In genomic region chr1:53540604-53541262, GRCh38 we compare ENCODE assay signal across 24 cellular contexts.
"Had no signal": no experiment of that assay in that cellular context is flagged by ENCODE, and none has a peak within 500 bp of the region (broad histone marks: within the 10 kb centered on the region; RNA-seq: fewer than 3 reads in every experiment).

No MANE protein-coding gene starts in this region.

- H3K4me3 Mint-ChIP-seq: activated CD4-positive, alpha-beta T cell treated with anti-CD3 and anti-CD28 coated beads, Interleukin-2, amount 10 ng/mL, durations not matched to agents 7 days and 5 days; activated CD8-positive, alpha-beta memory T cell treated with anti-CD3 and anti-CD28 coated beads, Interleukin-2, amount 10 ng/mL, durations not matched to agents 7 days and 5 days; activated CD8-positive, alpha-beta T cell treated with anti-CD3 and anti-CD28 coated beads for 36 hours; brain; endodermal cell; natural killer cell; stimulated activated naive B cell treated with anti-CD40 and anti-IgM and Interleukin-4, amounts not matched to agents 10 μg/mL and 1 μg/mL and 100 μg/mL, for 72 hours had no signal

- H3K4me1 ChIP-seq: heart right ventricle, parathyroid adenoma, uterus had no signal

- H3K9me3 ChIP-seq: gastroesophageal sphincter, heart right ventricle, transverse colon, uterus had no signal

- DNase-seq: activated CD4-positive, alpha-beta T cell treated with anti-CD3 and anti-CD28 coated beads, Interleukin-2, amount 10 ng/mL, durations not matched to agents 7 days and 5 days; activated CD8-positive, alpha-beta memory T cell treated with anti-CD3 and anti-CD28 coated beads, Interleukin-2, amount 10 ng/mL, durations not matched to agents 7 days and 5 days; activated CD8-positive, alpha-beta T cell treated with anti-CD3 and anti-CD28 coated beads for 36 hours; activated effector memory CD4-positive, alpha-beta T cell treated with anti-CD3 and anti-CD28 coated beads, Interleukin-2, amount 50 U/mL, for 16 hours; activated naive CD4-positive, alpha-beta T cell treated with anti-CD3 and anti-CD28 coated beads, Interleukin-2, amount 50 U/mL, for 16 hours; activated T-cell treated with anti-CD3 and anti-CD28 coated beads for 4 hours; anterior cingulate cortex; central memory CD4-positive, alpha-beta T cell; endodermal cell; mammary epithelial cell; midbrain; natural killer cell; small intestine; stimulated activated CD4-positive, alpha-beta T cell treated with anti-CD3 and anti-CD28 coated beads, Interleukin-2, amount 100 ng/mL, for 48 hours; stimulated activated CD8-positive, alpha-beta memory T cell treated with anti-CD3 and anti-CD28 coated beads, Interleukin-4, amount 100 ng/mL, for 48 hours; stimulated activated naive B cell treated with anti-CD40 and anti-IgM and Interleukin-4, amounts not matched to agents 10 μg/mL and 1 μg/mL and 100 μg/mL, for 72 hours; SW 1271; transverse colon; uterus had no signal

- H2AFZ ChIP-seq: parathyroid adenoma had no signal

- H3K27ac ChIP-seq: gastroesophageal sphincter, heart right ventricle, parathyroid adenoma had no signal

- H3K27me3 ChIP-seq: transverse colon, uterus had no signal

- H3K27ac Mint-ChIP-seq: activated CD4-positive, alpha-beta T cell treated with anti-CD3 and anti-CD28 coated beads, Interleukin-2, amount 10 ng/mL, durations not matched to agents 7 days and 5 days; activated CD8-positive, alpha-beta memory T cell treated with anti-CD3 and anti-CD28 coated beads, Interleukin-2, amount 10 ng/mL, durations not matched to agents 7 days and 5 days; activated CD8-positive, alpha-beta T cell treated with anti-CD3 and anti-CD28 coated beads for 36 hours; endodermal cell; natural killer cell; stimulated activated naive B cell treated with anti-CD40 and anti-IgM and Interleukin-4, amounts not matched to agents 10 μg/mL and 1 μg/mL and 100 μg/mL, for 72 hours had no signal

- H3K36me3 ChIP-seq: gastroesophageal sphincter, heart right ventricle, transverse colon, uterus had no signal

- H3K9me3 Mint-ChIP-seq: activated CD4-positive, alpha-beta T cell treated with anti-CD3 and anti-CD28 coated beads, Interleukin-2, amount 10 ng/mL, durations not matched to agents 7 days and 5 days; activated CD8-positive, alpha-beta T cell treated with anti-CD3 and anti-CD28 coated beads for 36 hours; brain; endodermal cell; natural killer cell; stimulated activated naive B cell treated with anti-CD40 and anti-IgM and Interleukin-4, amounts not matched to agents 10 μg/mL and 1 μg/mL and 100 μg/mL, for 72 hours had no signal

- H3K4me1 Mint-ChIP-seq: activated CD4-positive, alpha-beta T cell treated with anti-CD3 and anti-CD28 coated beads, Interleukin-2, amount 10 ng/mL, durations not matched to agents 7 days and 5 days; activated CD8-positive, alpha-beta memory T cell treated with anti-CD3 and anti-CD28 coated beads, Interleukin-2, amount 10 ng/mL, durations not matched to agents 7 days and 5 days; endodermal cell; natural killer cell had no signal

- H3K79me2 ChIP-seq: parathyroid adenoma had no signal

- H3K4me3 ChIP-seq: coronary artery, gastroesophageal sphincter, heart right ventricle, transverse colon, uterus had no signal

- H3K36me3 Mint-ChIP-seq: activated CD8-positive, alpha-beta memory T cell treated with anti-CD3 and anti-CD28 coated beads, Interleukin-2, amount 10 ng/mL, durations not matched to agents 7 days and 5 days; brain; natural killer cell; stimulated activated naive B cell treated with anti-CD40 and anti-IgM and Interleukin-4, amounts not matched to agents 10 μg/mL and 1 μg/mL and 100 μg/mL, for 72 hours had no signal

- H3K27me3 Mint-ChIP-seq: activated CD4-positive, alpha-beta T cell treated with anti-CD3 and anti-CD28 coated beads, Interleukin-2, amount 10 ng/mL, durations not matched to agents 7 days and 5 days; activated CD8-positive, alpha-beta memory T cell treated with anti-CD3 and anti-CD28 coated beads, Interleukin-2, amount 10 ng/mL, durations not matched to agents 7 days and 5 days; activated CD8-positive, alpha-beta T cell treated with anti-CD3 and anti-CD28 coated beads for 36 hours; brain had no signal
